1 cellular context compared by ENCODE assay signal in the genomic region with DNA sequence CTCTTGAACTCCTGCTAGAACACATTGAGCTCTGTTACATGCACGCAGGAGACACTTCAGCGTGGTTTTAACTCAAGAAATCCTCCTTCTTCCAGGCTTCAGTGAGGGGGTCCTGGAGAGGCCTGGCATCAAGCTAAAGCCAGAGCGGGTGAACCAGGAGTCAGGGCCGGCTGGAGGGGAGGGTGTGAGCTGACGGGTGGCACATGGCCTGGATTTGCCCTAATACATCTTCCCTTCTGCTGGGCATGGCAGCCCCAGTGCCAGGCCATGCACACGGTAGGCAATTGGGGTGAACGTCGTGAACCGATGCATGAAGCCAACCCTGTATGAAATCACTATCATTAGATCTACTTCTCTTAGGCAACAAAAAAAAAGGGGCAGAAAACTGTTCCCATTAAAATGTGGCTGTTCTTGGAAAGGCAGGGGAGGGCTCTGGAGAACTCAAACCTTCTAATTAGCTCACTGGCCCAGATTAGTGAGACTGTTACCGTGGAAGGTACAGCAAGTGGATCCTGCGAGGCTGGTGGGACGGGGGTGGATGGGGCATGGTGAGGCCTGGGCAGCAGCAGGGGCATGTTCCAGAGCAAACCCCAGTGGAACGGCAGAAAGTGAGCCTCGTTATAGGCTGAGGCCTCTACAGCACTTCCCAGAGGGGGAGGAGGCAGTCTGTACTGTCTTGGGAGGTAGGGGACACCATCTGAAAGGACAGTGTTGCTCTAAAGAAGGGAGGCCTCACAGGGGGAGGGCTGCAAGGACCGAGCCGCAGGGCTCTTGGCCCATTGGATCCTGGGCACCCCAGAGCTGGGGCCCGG.
TF ChIP-seq lines count a peak whose summit lies in the region.

No MANE protein-coding gene starts in this region.

TF ChIP-seq in WTC11, 78 proteins besides CTCF, POLR2A, EP300 and RAD21:
- TF ChIP-seq, protein P1, sequence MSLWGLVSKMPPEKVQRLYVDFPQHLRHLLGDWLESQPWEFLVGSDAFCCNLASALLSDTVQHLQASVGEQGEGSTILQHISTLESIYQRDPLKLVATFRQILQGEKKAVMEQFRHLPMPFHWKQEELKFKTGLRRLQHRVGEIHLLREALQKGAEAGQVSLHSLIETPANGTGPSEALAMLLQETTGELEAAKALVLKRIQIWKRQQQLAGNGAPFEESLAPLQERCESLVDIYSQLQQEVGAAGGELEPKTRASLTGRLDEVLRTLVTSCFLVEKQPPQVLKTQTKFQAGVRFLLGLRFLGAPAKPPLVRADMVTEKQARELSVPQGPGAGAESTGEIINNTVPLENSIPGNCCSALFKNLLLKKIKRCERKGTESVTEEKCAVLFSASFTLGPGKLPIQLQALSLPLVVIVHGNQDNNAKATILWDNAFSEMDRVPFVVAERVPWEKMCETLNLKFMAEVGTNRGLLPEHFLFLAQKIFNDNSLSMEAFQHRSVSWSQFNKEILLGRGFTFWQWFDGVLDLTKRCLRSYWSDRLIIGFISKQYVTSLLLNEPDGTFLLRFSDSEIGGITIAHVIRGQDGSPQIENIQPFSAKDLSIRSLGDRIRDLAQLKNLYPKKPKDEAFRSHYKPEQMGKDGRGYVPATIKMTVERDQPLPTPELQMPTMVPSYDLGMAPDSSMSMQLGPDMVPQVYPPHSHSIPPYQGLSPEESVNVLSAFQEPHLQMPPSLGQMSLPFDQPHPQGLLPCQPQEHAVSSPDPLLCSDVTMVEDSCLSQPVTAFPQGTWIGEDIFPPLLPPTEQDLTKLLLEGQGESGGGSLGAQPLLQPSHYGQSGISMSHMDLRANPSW (CRISPR knock-in tag; conservative IDR thresholded peaks at IDR 0.05; ENCODE audit: low read depth) = no peak
- TF ChIP-seq, protein P2, sequence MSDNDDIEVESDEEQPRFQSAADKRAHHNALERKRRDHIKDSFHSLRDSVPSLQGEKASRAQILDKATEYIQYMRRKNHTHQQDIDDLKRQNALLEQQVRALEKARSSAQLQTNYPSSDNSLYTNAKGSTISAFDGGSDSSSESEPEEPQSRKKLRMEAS (CRISPR knock-in tag; IDR thresholded peaks at IDR 0.05) = no peak
- no peak for TF ChIP-seq ZBTB21 (CRISPR knock-in tag; IDR thresholded peaks at IDR 0.05; ENCODE audit: borderline replicate concordance)
- TF ChIP-seq, protein P3, sequence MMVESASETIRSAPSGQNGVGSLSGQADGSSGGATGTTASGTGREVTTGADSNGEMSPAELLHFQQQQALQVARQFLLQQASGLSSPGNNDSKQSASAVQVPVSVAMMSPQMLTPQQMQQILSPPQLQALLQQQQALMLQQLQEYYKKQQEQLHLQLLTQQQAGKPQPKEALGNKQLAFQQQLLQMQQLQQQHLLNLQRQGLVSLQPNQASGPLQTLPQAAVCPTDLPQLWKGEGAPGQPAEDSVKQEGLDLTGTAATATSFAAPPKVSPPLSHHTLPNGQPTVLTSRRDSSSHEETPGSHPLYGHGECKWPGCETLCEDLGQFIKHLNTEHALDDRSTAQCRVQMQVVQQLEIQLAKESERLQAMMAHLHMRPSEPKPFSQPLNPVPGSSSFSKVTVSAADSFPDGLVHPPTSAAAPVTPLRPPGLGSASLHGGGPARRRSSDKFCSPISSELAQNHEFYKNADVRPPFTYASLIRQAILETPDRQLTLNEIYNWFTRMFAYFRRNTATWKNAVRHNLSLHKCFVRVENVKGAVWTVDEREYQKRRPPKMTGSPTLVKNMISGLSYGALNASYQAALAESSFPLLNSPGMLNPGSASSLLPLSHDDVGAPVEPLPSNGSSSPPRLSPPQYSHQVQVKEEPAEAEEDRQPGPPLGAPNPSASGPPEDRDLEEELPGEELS (CRISPR knock-in tag; IDR thresholded peaks at IDR 0.05) = no peak
- no peak for TF ChIP-seq NR1H2 (CRISPR knock-in tag; IDR thresholded peaks at IDR 0.05)
- no peak for TF ChIP-seq CREM (CRISPR knock-in tag; IDR thresholded peaks at IDR 0.05)
- TF ChIP-seq, protein P4, sequence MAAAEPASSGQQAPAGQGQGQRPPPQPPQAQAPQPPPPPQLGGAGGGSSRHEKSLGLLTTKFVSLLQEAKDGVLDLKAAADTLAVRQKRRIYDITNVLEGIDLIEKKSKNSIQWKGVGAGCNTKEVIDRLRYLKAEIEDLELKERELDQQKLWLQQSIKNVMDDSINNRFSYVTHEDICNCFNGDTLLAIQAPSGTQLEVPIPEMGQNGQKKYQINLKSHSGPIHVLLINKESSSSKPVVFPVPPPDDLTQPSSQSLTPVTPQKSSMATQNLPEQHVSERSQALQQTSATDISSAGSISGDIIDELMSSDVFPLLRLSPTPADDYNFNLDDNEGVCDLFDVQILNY (CRISPR knock-in tag; IDR thresholded peaks at IDR 0.05) = no peak
- TF ChIP-seq, protein P5, sequence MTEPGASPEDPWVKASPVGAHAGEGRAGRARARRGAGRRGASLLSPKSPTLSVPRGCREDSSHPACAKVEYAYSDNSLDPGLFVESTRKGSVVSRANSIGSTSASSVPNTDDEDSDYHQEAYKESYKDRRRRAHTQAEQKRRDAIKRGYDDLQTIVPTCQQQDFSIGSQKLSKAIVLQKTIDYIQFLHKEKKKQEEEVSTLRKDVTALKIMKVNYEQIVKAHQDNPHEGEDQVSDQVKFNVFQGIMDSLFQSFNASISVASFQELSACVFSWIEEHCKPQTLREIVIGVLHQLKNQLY (CRISPR knock-in tag; IDR thresholded peaks at IDR 0.05) = no peak
- TF ChIP-seq, protein P6, sequence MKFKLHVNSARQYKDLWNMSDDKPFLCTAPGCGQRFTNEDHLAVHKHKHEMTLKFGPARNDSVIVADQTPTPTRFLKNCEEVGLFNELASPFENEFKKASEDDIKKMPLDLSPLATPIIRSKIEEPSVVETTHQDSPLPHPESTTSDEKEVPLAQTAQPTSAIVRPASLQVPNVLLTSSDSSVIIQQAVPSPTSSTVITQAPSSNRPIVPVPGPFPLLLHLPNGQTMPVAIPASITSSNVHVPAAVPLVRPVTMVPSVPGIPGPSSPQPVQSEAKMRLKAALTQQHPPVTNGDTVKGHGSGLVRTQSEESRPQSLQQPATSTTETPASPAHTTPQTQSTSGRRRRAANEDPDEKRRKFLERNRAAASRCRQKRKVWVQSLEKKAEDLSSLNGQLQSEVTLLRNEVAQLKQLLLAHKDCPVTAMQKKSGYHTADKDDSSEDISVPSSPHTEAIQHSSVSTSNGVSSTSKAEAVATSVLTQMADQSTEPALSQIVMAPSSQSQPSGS (CRISPR knock-in tag; IDR thresholded peaks at IDR 0.05; ENCODE audit: borderline replicate concordance, low read depth) = no peak
- no peak for TF ChIP-seq GRHL2 (CRISPR knock-in tag; IDR thresholded peaks at IDR 0.05; ENCODE audit: insufficient replicate concordance, severe bottlenecking)
- no peak for TF ChIP-seq EMX1 (CRISPR knock-in tag; IDR thresholded peaks at IDR 0.05)
- TF ChIP-seq FOXK1 (CRISPR knock-in tag; IDR thresholded peaks at IDR 0.05) = no peak
- no peak for TF ChIP-seq GABPB1 (CRISPR knock-in tag; IDR thresholded peaks at IDR 0.05)
- TF ChIP-seq, protein P7, sequence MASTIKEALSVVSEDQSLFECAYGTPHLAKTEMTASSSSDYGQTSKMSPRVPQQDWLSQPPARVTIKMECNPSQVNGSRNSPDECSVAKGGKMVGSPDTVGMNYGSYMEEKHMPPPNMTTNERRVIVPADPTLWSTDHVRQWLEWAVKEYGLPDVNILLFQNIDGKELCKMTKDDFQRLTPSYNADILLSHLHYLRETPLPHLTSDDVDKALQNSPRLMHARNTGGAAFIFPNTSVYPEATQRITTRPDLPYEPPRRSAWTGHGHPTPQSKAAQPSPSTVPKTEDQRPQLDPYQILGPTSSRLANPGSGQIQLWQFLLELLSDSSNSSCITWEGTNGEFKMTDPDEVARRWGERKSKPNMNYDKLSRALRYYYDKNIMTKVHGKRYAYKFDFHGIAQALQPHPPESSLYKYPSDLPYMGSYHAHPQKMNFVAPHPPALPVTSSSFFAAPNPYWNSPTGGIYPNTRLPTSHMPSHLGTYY (CRISPR knock-in tag; IDR thresholded peaks at IDR 0.05) = no peak
- TF ChIP-seq, protein P8, sequence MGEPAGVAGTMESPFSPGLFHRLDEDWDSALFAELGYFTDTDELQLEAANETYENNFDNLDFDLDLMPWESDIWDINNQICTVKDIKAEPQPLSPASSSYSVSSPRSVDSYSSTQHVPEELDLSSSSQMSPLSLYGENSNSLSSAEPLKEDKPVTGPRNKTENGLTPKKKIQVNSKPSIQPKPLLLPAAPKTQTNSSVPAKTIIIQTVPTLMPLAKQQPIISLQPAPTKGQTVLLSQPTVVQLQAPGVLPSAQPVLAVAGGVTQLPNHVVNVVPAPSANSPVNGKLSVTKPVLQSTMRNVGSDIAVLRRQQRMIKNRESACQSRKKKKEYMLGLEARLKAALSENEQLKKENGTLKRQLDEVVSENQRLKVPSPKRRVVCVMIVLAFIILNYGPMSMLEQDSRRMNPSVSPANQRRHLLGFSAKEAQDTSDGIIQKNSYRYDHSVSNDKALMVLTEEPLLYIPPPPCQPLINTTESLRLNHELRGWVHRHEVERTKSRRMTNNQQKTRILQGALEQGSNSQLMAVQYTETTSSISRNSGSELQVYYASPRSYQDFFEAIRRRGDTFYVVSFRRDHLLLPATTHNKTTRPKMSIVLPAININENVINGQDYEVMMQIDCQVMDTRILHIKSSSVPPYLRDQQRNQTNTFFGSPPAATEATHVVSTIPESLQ (CRISPR knock-in tag; IDR thresholded peaks at IDR 0.05) = no peak
- TF ChIP-seq NR3C1 (CRISPR knock-in tag; conservative IDR thresholded peaks at IDR 0.05; ENCODE audit: low read depth) = no peak
- TF ChIP-seq, protein P9, sequence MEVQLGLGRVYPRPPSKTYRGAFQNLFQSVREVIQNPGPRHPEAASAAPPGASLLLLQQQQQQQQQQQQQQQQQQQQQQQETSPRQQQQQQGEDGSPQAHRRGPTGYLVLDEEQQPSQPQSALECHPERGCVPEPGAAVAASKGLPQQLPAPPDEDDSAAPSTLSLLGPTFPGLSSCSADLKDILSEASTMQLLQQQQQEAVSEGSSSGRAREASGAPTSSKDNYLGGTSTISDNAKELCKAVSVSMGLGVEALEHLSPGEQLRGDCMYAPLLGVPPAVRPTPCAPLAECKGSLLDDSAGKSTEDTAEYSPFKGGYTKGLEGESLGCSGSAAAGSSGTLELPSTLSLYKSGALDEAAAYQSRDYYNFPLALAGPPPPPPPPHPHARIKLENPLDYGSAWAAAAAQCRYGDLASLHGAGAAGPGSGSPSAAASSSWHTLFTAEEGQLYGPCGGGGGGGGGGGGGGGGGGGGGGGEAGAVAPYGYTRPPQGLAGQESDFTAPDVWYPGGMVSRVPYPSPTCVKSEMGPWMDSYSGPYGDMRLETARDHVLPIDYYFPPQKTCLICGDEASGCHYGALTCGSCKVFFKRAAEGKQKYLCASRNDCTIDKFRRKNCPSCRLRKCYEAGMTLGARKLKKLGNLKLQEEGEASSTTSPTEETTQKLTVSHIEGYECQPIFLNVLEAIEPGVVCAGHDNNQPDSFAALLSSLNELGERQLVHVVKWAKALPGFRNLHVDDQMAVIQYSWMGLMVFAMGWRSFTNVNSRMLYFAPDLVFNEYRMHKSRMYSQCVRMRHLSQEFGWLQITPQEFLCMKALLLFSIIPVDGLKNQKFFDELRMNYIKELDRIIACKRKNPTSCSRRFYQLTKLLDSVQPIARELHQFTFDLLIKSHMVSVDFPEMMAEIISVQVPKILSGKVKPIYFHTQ (CRISPR knock-in tag; IDR thresholded peaks at IDR 0.05) = no peak
- TF ChIP-seq, protein P10, sequence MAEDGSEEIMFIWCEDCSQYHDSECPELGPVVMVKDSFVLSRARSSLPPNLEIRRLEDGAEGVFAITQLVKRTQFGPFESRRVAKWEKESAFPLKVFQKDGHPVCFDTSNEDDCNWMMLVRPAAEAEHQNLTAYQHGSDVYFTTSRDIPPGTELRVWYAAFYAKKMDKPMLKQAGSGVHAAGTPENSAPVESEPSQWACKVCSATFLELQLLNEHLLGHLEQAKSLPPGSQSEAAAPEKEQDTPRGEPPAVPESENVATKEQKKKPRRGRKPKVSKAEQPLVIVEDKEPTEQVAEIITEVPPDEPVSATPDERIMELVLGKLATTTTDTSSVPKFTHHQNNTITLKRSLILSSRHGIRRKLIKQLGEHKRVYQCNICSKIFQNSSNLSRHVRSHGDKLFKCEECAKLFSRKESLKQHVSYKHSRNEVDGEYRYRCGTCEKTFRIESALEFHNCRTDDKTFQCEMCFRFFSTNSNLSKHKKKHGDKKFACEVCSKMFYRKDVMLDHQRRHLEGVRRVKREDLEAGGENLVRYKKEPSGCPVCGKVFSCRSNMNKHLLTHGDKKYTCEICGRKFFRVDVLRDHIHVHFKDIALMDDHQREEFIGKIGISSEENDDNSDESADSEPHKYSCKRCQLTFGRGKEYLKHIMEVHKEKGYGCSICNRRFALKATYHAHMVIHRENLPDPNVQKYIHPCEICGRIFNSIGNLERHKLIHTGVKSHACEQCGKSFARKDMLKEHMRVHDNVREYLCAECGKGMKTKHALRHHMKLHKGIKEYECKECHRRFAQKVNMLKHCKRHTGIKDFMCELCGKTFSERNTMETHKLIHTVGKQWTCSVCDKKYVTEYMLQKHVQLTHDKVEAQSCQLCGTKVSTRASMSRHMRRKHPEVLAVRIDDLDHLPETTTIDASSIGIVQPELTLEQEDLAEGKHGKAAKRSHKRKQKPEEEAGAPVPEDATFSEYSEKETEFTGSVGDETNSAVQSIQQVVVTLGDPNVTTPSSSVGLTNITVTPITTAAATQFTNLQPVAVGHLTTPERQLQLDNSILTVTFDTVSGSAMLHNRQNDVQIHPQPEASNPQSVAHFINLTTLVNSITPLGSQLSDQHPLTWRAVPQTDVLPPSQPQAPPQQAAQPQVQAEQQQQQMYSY (CRISPR knock-in tag; IDR thresholded peaks at IDR 0.05) = no peak
- TF ChIP-seq, protein P11, sequence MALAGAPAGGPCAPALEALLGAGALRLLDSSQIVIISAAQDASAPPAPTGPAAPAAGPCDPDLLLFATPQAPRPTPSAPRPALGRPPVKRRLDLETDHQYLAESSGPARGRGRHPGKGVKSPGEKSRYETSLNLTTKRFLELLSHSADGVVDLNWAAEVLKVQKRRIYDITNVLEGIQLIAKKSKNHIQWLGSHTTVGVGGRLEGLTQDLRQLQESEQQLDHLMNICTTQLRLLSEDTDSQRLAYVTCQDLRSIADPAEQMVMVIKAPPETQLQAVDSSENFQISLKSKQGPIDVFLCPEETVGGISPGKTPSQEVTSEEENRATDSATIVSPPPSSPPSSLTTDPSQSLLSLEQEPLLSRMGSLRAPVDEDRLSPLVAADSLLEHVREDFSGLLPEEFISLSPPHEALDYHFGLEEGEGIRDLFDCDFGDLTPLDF (CRISPR knock-in tag; IDR thresholded peaks at IDR 0.05) = no peak
- TF ChIP-seq, protein P12, sequence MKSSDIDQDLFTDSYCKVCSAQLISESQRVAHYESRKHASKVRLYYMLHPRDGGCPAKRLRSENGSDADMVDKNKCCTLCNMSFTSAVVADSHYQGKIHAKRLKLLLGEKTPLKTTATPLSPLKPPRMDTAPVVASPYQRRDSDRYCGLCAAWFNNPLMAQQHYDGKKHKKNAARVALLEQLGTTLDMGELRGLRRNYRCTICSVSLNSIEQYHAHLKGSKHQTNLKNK (CRISPR knock-in tag; IDR thresholded peaks at IDR 0.05) = no peak
